ENCODE assay signal across 8 cellular contexts in genomic region chr1:66380452-66381212, GRCh38.
A peak's percentile ranks its signal among the peaks of the same experiment; 100 is the strongest.
DNase-seq lines count a peak whose midpoint lies in the region; ATAC-seq, FAIRE-seq and TF ChIP-seq lines count a peak whose summit lies in the region.

No MANE protein-coding gene starts in this region.

- no peaks in the 10 kb centered on the region for H3K27me3 ChIP-seq in mammary epithelial cell (ENCODE audit: insufficient read depth, low read length)

- ATAC-seq in GM19468 (IDR thresholded peaks at IDR 0.05; ENCODE audit: extremely low read depth, unreplicated experiment) (peak; percentile 95), HG03460 (IDR thresholded peaks at IDR 0.05; ENCODE audit: unreplicated experiment) (peak; percentile 95), omental fat pad (ENCODE audit: low FRiP score) (no peak)

- BruUV-seq in mammary epithelial cell (replicated peaks; lab: Mats Ljungman, UMichigan) = no TSS peak

- no peak for TF ChIP-seq CTCF in mammary epithelial cell (conservative IDR thresholded peaks at IDR 0.05 in 1 of 2, IDR thresholded peaks at IDR 0.05 in 1 of 2; ENCODE audit: extremely low read depth in 1 of 2, insufficient read depth in 1 of 2, low read depth in 1 of 2, low read length in 2 of 2)
- no peak for TF ChIP-seq CTCF in D721Med (IDR thresholded peaks at IDR 0.05; ENCODE audit: insufficient read depth, missing control alignments)
- TF ChIP-seq CTCF in omental fat pad (IDR thresholded peaks at IDR 0.05) = no peak

- H3K79me2 ChIP-seq in mammary epithelial cell (ENCODE audit: insufficient read depth, low read length) = no peaks in the 10 kb centered on the region

- no peak overlapping the region for H3K4me3 ChIP-seq in mammary epithelial cell (replicated peaks in 1 of 3; ENCODE audit: insufficient read depth in 1 of 3, low read depth in 2 of 3, low read length in 3 of 3)

- H2AFZ ChIP-seq in mammary epithelial cell (ENCODE audit: low read depth, low read length) = no peak overlapping the region

- no peak for TF ChIP-seq POLR2A in GM12891 (IDR thresholded peaks at IDR 0.05; ENCODE audit: low read depth, low read length)

- H3K9ac ChIP-seq in mammary epithelial cell (ENCODE audit: insufficient read depth, low read length) = no peak overlapping the region

- no peaks in the 10 kb centered on the region for H3K4me1 ChIP-seq in mammary epithelial cell (ENCODE audit: insufficient read depth, low read length)

- dilution Hi-C loops in mammary epithelial cell (cut with HindIII; ENCODE audit: low sequenced_read_pairs) = no loop called here

- H3K9me3 ChIP-seq in mammary epithelial cell (replicated peaks; ENCODE audit: insufficient read depth, low read length) = peaks cover under 1% of the 10 kb centered on the region

- 17% methylated on average over 3 of the region's 3 CpGs for WGBS in mammary epithelial cell (ENCODE audit: low coverage, missing lambda C conversion rate)

- FAIRE-seq in GM12891 (lab: Jason Lieb, UNC) = peak; percentile 97
- no peak for FAIRE-seq in D721Med (lab: Jason Lieb, UNC)

- CTCF ChIA-PET in mammary epithelial cell (lab: Charles Lee; ENCODE audit: low non-redundant PET) = no interaction called here

- H4K20me1 ChIP-seq in mammary epithelial cell (ENCODE audit: insufficient read depth, low read length) = no peaks in the 10 kb centered on the region

- in situ Hi-C loops in mammary epithelial cell (cut with MboI; ENCODE audit: low sequenced_read_pairs in 2 of 2) = no loop called here

- H3K4me2 ChIP-seq in mammary epithelial cell (ENCODE audit: insufficient read depth, low read depth, low read length) = no peak overlapping the region

- no peak overlapping the region for H3K27ac ChIP-seq in mammary epithelial cell (ENCODE audit: insufficient read depth, low read depth, low read length)

- no peaks in the 10 kb centered on the region for H3K36me3 ChIP-seq in mammary epithelial cell (ENCODE audit: insufficient read depth, low read length)

- intact Hi-C loops in mammary epithelial cell (cut with micrococcal nuclease) = no loop called here

- DNase-seq in GM12891 (ENCODE audit: insufficient read length, low spot score) (no peak), mammary epithelial cell (peak; percentile 11), Kasumi-1 (lab: John Stamatoyannopoulos, UW) (no peak), D721Med (ENCODE audit: insufficient read length, low spot score) (no peak), NCI-H1105 treated with DMSO at 0.1 percent for 48 hours (lab: John Stamatoyannopoulos, UW) (no peak), omental fat pad (ENCODE audit: low spot score) (no peak)

TF ChIP-seq in GM12891, 5 proteins besides CTCF, POLR2A, EP300 and RAD21:
- TF ChIP-seq POU2F2 (IDR thresholded peaks at IDR 0.05; ENCODE audit: low read depth, low read length) = peak; percentile 83; the same call in 1 of the 2 replicates
- no peak for TF ChIP-seq POLR2AphosphoS5 (IDR thresholded peaks at IDR 0.05; ENCODE audit: low read depth, low read length)
- peak; percentile 100 for TF ChIP-seq SPI1 (IDR thresholded peaks at IDR 0.05; ENCODE audit: low read depth, low read length)
- peak; percentile 33; the same call in 1 of the 2 replicates for TF ChIP-seq TAF1 (IDR thresholded peaks at IDR 0.05; ENCODE audit: low read depth, low read length)
- peak; percentile 76 for TF ChIP-seq PAX5 (IDR thresholded peaks at IDR 0.05; ENCODE audit: insufficient read depth, low read length, severe bottlenecking)
